8 cellular contexts compared by ENCODE assay signal in genomic region chr11:94129505-94130335, GRCh38. TPM values are rescaled to one million over a fixed set of nuclear protein-coding genes. Genes with fewer than 3 reads are reported as not detected.
A peak's percentile ranks its signal among the peaks of the same experiment; 100 is the strongest.
DNase-seq lines count a peak whose midpoint lies in the region; ATAC-seq and TF ChIP-seq lines count a peak whose summit lies in the region.

No MANE protein-coding gene starts in this region.

- no peak for TF ChIP-seq EP300 in tibial nerve (IDR thresholded peaks at IDR 0.05)

- H3K4me1 ChIP-seq in DOHH2 (ENCODE audit: control insufficient read depth, low read length) (peaks cover 37% of the 10 kb centered on the region), HUES64 (ENCODE audit: insufficient read depth, low read length) (peaks cover 58% of the 10 kb centered on the region), left lung (peaks cover 16 to 62% of the 10 kb centered on the region in 2 donors), tibial nerve (peaks cover 0 to 62% (median 23%) of the 10 kb centered on the region in 4 donors)

- no peak for TF ChIP-seq CTCF in DOHH2 (IDR thresholded peaks at IDR 0.05; ENCODE audit: low read depth, low read length, poor library complexity, severe bottlenecking)
- no peak for TF ChIP-seq CTCF in left lung (IDR thresholded peaks at IDR 0.05)
- TF ChIP-seq CTCF in tibial nerve (IDR thresholded peaks at IDR 0.05), result no peak

- peak; percentile 75 for ATAC-seq in left lung
- ATAC-seq in GM18502 (IDR thresholded peaks at IDR 0.05; ENCODE audit: poor library complexity, unreplicated experiment), result no peak
- ATAC-seq in HG03025 (IDR thresholded peaks at IDR 0.05; ENCODE audit: low FRiP score, unreplicated experiment), result no peak
- ATAC-seq in GM21825 (IDR thresholded peaks at IDR 0.05; ENCODE audit: unreplicated experiment), result no peak

- 7% methylated on average over 19 of the region's 21 CpGs for WGBS in HUES64
- 9 to 19% methylated on average over 14 to 21 of the region's 21 CpGs for WGBS in tibial nerve, 2 donors

- no peaks in the 10 kb centered on the region for H3F3A ChIP-seq in DOHH2 (ENCODE audit: control insufficient read depth, insufficient read depth)

- peaks cover 2% of the 10 kb centered on the region; the same call in 1 of the 2 replicates for H4K20me1 ChIP-seq in DOHH2 (ENCODE audit: control insufficient read depth, insufficient read depth, low read depth, low read length)

- peak overlapping the region; percentile 97 for H3K9ac ChIP-seq in HUES64 (ENCODE audit: low read depth, low read length)

- intact Hi-C loops in left lung (cut with DNase I), result no loop called here

- H3K27ac ChIP-seq in DOHH2 (ENCODE audit: low read depth, low read length) (no peak overlapping the region), HUES64 (ENCODE audit: low read depth, low read length) (peak overlapping the region; percentile 89), left lung (peak overlapping the region; percentile 91 to 95), tibial nerve (peak overlapping the region; percentile 82 to 98 (median 95))

- H3K36me3 ChIP-seq in DOHH2 (ENCODE audit: control insufficient read depth, low read length) (no peaks in the 10 kb centered on the region), HUES64 (ENCODE audit: insufficient read depth, low read length) (no peaks in the 10 kb centered on the region), left lung (no peaks in the 10 kb centered on the region), tibial nerve (no peaks in the 10 kb centered on the region)

- no peak for TF ChIP-seq POLR2A in tibial nerve (IDR thresholded peaks at IDR 0.05)

- H3K4me2 ChIP-seq in DOHH2 (ENCODE audit: low read length), result peak overlapping the region; percentile 86

- no peaks in the 10 kb centered on the region for H3K27me3 ChIP-seq in DOHH2 (ENCODE audit: control insufficient read depth, low read length)
- no peaks in the 10 kb centered on the region for H3K27me3 ChIP-seq in HUES64 (ENCODE audit: insufficient read depth, low read length)
- no peaks in the 10 kb centered on the region for H3K27me3 ChIP-seq in left lung
- H3K27me3 ChIP-seq in tibial nerve, result no peaks in the 10 kb centered on the region

- H3K4me3 ChIP-seq in DOHH2 (ENCODE audit: low read length) (peak overlapping the region; percentile 95), HUES64 (ENCODE audit: low read length) (peak overlapping the region; percentile 95), left lung (peak overlapping the region; percentile 76 to 87), tibial nerve (peak overlapping the region; percentile 67 to 96 (median 86))

- no peaks in the 10 kb centered on the region for H3K9me2 ChIP-seq in DOHH2 (replicated peaks; ENCODE audit: control insufficient read depth, low read length)

- DNase-seq in astrocyte of the hippocampus (ENCODE audit: low read depth, low spot score) (peak; percentile 42), left lung (no peak), tibial nerve (ENCODE audit: low spot score in 2 of 2) (peak in 1 of 2 donors; percentile 48)

- H3K9me3 ChIP-seq in DOHH2 (ENCODE audit: control insufficient read depth, insufficient read depth, low read length) (peaks cover 6% of the 10 kb centered on the region; the same call in 1 of the 2 replicates), HUES64 (ENCODE audit: insufficient read depth, low read depth, low read length) (no peaks in the 10 kb centered on the region), left lung (no peaks in the 10 kb centered on the region), tibial nerve (no peaks in the 10 kb centered on the region)

- H3K79me2 ChIP-seq in DOHH2 (ENCODE audit: control insufficient read depth, low read length), result peaks cover 58% of the 10 kb centered on the region

RNA-seq across cellular contexts. Expression of gene PANX1, which starts 1.1 kb away (rescaled TPM):
- 27.5 TPM for polyA plus RNA-seq in HUES64 (2013, experiment 1 of 2)
- 27.8 TPM for polyA plus RNA-seq in HUES64 (2013, experiment 2 of 2)
- total RNA-seq in left lung (10 to 100 TPM; 21.1 to 26.7 TPM), tibial nerve (10 to 100 TPM; 17.5 to 36.6 (median 19.5) TPM)
